8 cellular contexts compared by ENCODE assay signal in genomic region chr1:225454733-225455132, GRCh38. TPM values are rescaled to one million over a fixed set of nuclear protein-coding genes. Genes with fewer than 3 reads are reported as not detected.
DNase-seq lines count a peak whose midpoint lies in the region; ATAC-seq and TF ChIP-seq lines count a peak whose summit lies in the region.

No MANE protein-coding gene starts in this region.

- H3K4ac ChIP-seq in mesenchymal stem cell (ENCODE audit: low read depth in 1 of 2, low read length in 2 of 2): no peak overlapping the region

- H3F3A ChIP-seq in PC-3 (ENCODE audit: low read length, unreplicated experiment): peaks cover 4% of the 10 kb centered on the region

- H3K4me3 Mint-ChIP-seq in WTC11: no peak overlapping the region

- H3K4me1 ChIP-seq in PC-3 (ENCODE audit: insufficient read depth, low read length): peaks cover 59% of the 10 kb centered on the region
- H3K4me1 ChIP-seq in adipocyte (ENCODE audit: control insufficient read depth, insufficient read depth, low read length): peaks cover 18% of the 10 kb centered on the region
- H3K4me1 ChIP-seq in mesenchymal stem cell (ENCODE audit: control insufficient read depth, insufficient read depth, low read depth, low read length): peaks cover 16% of the 10 kb centered on the region
- peaks cover 38% of the 10 kb centered on the region for H3K4me1 ChIP-seq in stomach smooth muscle (ENCODE audit: control insufficient read depth, insufficient read depth, low read length)

- H3K79me1 ChIP-seq in mesenchymal stem cell (replicated peaks; ENCODE audit: low read length, poor library complexity, severe bottlenecking): no peaks in the 10 kb centered on the region

- H3K36me3 ChIP-seq in PC-3 (ENCODE audit: low read depth, low read length) (no peaks in the 10 kb centered on the region), adipocyte (ENCODE audit: control insufficient read depth, insufficient read depth, low read length, severe bottlenecking) (no peaks in the 10 kb centered on the region), mesenchymal stem cell (ENCODE audit: control insufficient read depth in 1 of 2, insufficient read depth in 2 of 2, low read depth in 1 of 2, low read length in 2 of 2) (no peaks in the 10 kb centered on the region), stomach smooth muscle (ENCODE audit: control insufficient read depth in 2 of 2, insufficient read depth in 2 of 2, low read length in 2 of 2) (no peaks in the 10 kb centered on the region)

- DNase-seq in NCI-H748 (lab: John Stamatoyannopoulos, UW; ENCODE audit: unreplicated experiment) (peak; percentile 47), NCI-H748 treated with DMSO at 0.1 percent for 48 hours (lab: John Stamatoyannopoulos, UW) (no peak), PC-3 (peak; percentile 96), adipocyte (ENCODE audit: low read depth) (peak; percentile 79), mesenchymal stem cell (peak; percentile 91), WTC11 (ENCODE audit: low spot score) (no peak)
- no peak for DNase-seq in effector CD4-positive, alpha-beta T cell

- H3K27me3 ChIP-seq in PC-3 (ENCODE audit: low read length): no peaks in the 10 kb centered on the region
- H3K27me3 ChIP-seq in adipocyte (replicated peaks; ENCODE audit: control insufficient read depth, insufficient read depth, low read length): no peaks in the 10 kb centered on the region
- peaks cover 0 to 5% of the 10 kb centered on the region in 2 experiments for H3K27me3 ChIP-seq in mesenchymal stem cell (ENCODE audit: control insufficient read depth in 1 of 2, insufficient read depth in 1 of 2, low read length in 2 of 2)
- no peaks in the 10 kb centered on the region for H3K27me3 ChIP-seq in stomach smooth muscle (ENCODE audit: control insufficient read depth in 1 of 2, insufficient read depth in 2 of 2, low read length in 2 of 2)

- H4K91ac ChIP-seq in mesenchymal stem cell (ENCODE audit: low read length): no peak overlapping the region

- H3K27ac Mint-ChIP-seq in WTC11: no peak overlapping the region

- no peak overlapping the region for H2BK120ac ChIP-seq in mesenchymal stem cell (ENCODE audit: low read depth, low read length)

- no peak overlapping the region for H2BK5ac ChIP-seq in mesenchymal stem cell (ENCODE audit: low read depth, low read length, poor library complexity, severe bottlenecking)

- H3K79me2 ChIP-seq in PC-3 (ENCODE audit: low read length): no peaks in the 10 kb centered on the region

- H2AFZ ChIP-seq in PC-3 (ENCODE audit: low read length) (no peak overlapping the region), mesenchymal stem cell (ENCODE audit: low read depth, low read length) (no peak overlapping the region)

- H3K27me3 Mint-ChIP-seq in WTC11 (ENCODE audit: low read depth): no peaks in the 10 kb centered on the region

- intact Hi-C loops in PC-3 (cut with micrococcal nuclease): no loop called here

- H3K9me3 Mint-ChIP-seq in WTC11: peaks cover 14% of the 10 kb centered on the region

- H3K4me3 ChIP-seq in PC-3 (ENCODE audit: low read length): peak overlapping the region; percentile 48
- H3K4me3 ChIP-seq in adipocyte (ENCODE audit: low read length): no peak overlapping the region
- no peak overlapping the region for H3K4me3 ChIP-seq in mesenchymal stem cell (ENCODE audit: insufficient read depth in 1 of 2, low read depth in 1 of 2, low read length in 2 of 2)
- peak overlapping the region in 1 of 2 donors; percentile 44 for H3K4me3 ChIP-seq in stomach smooth muscle (ENCODE audit: low read length in 2 of 2)

- CTCF ChIA-PET in PC-3 (lab: Charles Lee): no interaction called here
- CTCF ChIA-PET in WTC11 (lab: Charles Lee): interaction anchor here (0.9 to 1.1 kb wide), 2 partner anchors 13 to 322 kb away, joined by 3 read pairs; no protein-coding TSS in a partner anchor

- TSS peak; percentile 41 for BruUV-seq in PC-3 (replicated peaks; lab: Mats Ljungman, UMichigan)

- H3K9me3 ChIP-seq in PC-3 (ENCODE audit: low read length) (no peaks in the 10 kb centered on the region), adipocyte (ENCODE audit: control insufficient read depth, low read length) (no peaks in the 10 kb centered on the region), mesenchymal stem cell (ENCODE audit: control insufficient read depth, low read length) (no peaks in the 10 kb centered on the region), stomach smooth muscle (ENCODE audit: control insufficient read depth in 2 of 2, low read length in 2 of 2) (no peaks in the 10 kb centered on the region)

- H3K9me2 ChIP-seq in PC-3 (replicated peaks; ENCODE audit: low read length): no peaks in the 10 kb centered on the region

- no peak overlapping the region for H4K8ac ChIP-seq in mesenchymal stem cell (ENCODE audit: low read length)

- H2BK12ac ChIP-seq in mesenchymal stem cell (ENCODE audit: low read length in 2 of 2): no peak overlapping the region

- H4K20me1 ChIP-seq in PC-3 (ENCODE audit: low read length): no peaks in the 10 kb centered on the region

- H3K23ac ChIP-seq in mesenchymal stem cell (ENCODE audit: low read length in 2 of 2): no peak overlapping the region

- ATAC-seq in PC-3: peak; percentile 89
- no peak for ATAC-seq in WTC11

- POLR2A ChIA-PET in PC-3 (lab: Charles Lee; ENCODE audit: unreplicated experiment) (no interaction called here), WTC11 (lab: Charles Lee) (interaction anchor here (0.7 kb wide), 1 partner anchor 14 kb away, joined by 3 read pairs; no protein-coding TSS in a partner anchor)

- H3K27ac ChIP-seq in PC-3 (ENCODE audit: low read length): peak overlapping the region; percentile 94
- H3K27ac ChIP-seq in mesenchymal stem cell (ENCODE audit: low read length, poor library complexity, severe bottlenecking): no peak overlapping the region
- peak overlapping the region; percentile 100 for H3K27ac ChIP-seq in stomach smooth muscle (ENCODE audit: low read length)

- H3K18ac ChIP-seq in mesenchymal stem cell (ENCODE audit: low read depth in 1 of 2, low read length in 2 of 2): no peak overlapping the region

- WGBS in mesenchymal stem cell: 8% methylated on average over 5 of the region's 5 CpGs

- H3K4me1 Mint-ChIP-seq in WTC11: no peaks in the 10 kb centered on the region

- H3K9ac ChIP-seq in PC-3 (ENCODE audit: low read length) (peak overlapping the region; percentile 66), adipocyte (ENCODE audit: low read length) (no peak overlapping the region), mesenchymal stem cell (ENCODE audit: low read length) (no peak overlapping the region), stomach smooth muscle (ENCODE audit: low read length in 2 of 2) (peak overlapping the region; percentile 8 to 47)

- peak overlapping the region; percentile 80 for H3K4me2 ChIP-seq in PC-3 (ENCODE audit: low read length)
- H3K4me2 ChIP-seq in mesenchymal stem cell (ENCODE audit: low read length, poor library complexity, severe bottlenecking): no peak overlapping the region

- no peak overlapping the region for H3K14ac ChIP-seq in mesenchymal stem cell (ENCODE audit: low read length in 2 of 2)

- no peak for TF ChIP-seq CTCF in PC-3 (conservative IDR thresholded peaks at IDR 0.05; ENCODE audit: low read depth, low read length)
- no peak for TF ChIP-seq CTCF in WTC11 (IDR thresholded peaks at IDR 0.05)

- 0 out of 2 replicates have a peak, but pooled peaks cover 6% of the 10 kb centered on the region for H3K36me3 Mint-ChIP-seq in WTC11

- no peak overlapping the region for H2AK5ac ChIP-seq in mesenchymal stem cell (ENCODE audit: low read length, severe bottlenecking)

- H2BK15ac ChIP-seq in mesenchymal stem cell (ENCODE audit: low read depth, poor library complexity, severe bottlenecking): no peak overlapping the region

TF ChIP-seq in WTC11, 78 proteins besides CTCF, POLR2A, EP300 and RAD21 (continues in another document):
- no peak for TF ChIP-seq HMGA2 (CRISPR knock-in tag; IDR thresholded peaks at IDR 0.05)
- no peak for TF ChIP-seq ZNF416 (CRISPR knock-in tag; IDR thresholded peaks at IDR 0.05)
- TF ChIP-seq, protein P1, sequence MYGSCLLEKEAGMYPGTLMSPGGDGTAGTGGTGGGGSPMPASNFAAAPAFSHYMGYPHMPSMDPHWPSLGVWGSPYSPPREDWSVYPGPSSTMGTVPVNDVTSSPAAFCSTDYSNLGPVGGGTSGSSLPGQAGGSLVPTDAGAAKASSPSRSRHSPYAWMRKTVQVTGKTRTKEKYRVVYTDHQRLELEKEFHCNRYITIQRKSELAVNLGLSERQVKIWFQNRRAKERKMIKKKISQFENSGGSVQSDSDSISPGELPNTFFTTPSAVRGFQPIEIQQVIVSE (CRISPR knock-in tag; IDR thresholded peaks at IDR 0.05; ENCODE audit: borderline replicate concordance): no peak
- TF ChIP-seq, protein P2, sequence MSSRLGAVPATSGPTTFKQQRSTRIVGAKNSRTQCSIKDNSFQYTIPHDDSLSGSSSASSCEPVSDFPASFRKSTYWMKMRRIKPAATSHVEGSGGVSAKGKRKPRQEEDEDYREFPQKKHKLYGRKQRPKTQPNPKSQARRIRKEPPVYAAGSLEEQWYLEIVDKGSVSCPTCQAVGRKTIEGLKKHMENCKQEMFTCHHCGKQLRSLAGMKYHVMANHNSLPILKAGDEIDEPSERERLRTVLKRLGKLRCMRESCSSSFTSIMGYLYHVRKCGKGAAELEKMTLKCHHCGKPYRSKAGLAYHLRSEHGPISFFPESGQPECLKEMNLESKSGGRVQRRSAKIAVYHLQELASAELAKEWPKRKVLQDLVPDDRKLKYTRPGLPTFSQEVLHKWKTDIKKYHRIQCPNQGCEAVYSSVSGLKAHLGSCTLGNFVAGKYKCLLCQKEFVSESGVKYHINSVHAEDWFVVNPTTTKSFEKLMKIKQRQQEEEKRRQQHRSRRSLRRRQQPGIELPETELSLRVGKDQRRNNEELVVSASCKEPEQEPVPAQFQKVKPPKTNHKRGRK (CRISPR knock-in tag; IDR thresholded peaks at IDR 0.05; ENCODE audit: borderline replicate concordance): no peak
- no peak for TF ChIP-seq ZBTB43 (CRISPR knock-in tag; IDR thresholded peaks at IDR 0.05)
- no peak for TF ChIP-seq ZNF121 (CRISPR knock-in tag; IDR thresholded peaks at IDR 0.05)
- TF ChIP-seq EMX1 (CRISPR knock-in tag; IDR thresholded peaks at IDR 0.05): no peak

RNA-seq across cellular contexts. Expression of gene LBR, which starts 26.9 kb away (rescaled TPM):
- total RNA-seq in PC-3 (2014; rRNA removed) (35.1 and 42.0 TPM in 2 replicates), WTC11 (2021) (63.8 to 86.0 TPM (median 66.0 TPM) in 3 replicates)
- polyA plus RNA-seq in mesenchymal stem cell (2013, experiment 1 of 2): 30.8 TPM
- 30.9 TPM for polyA plus RNA-seq in mesenchymal stem cell (2013, experiment 2 of 2)

Comparison
In these comparisons a context has a peak if more than half of its experiments do, and no peak if none do; other contexts are left out.
1. DNase-seq: peak in NCI-H748 (single experiment), PC-3 (single experiment), adipocyte (single experiment) and mesenchymal stem cell (single experiment); none in NCI-H748 treated with DMSO at 0.1 percent for 48 hours (single experiment), WTC11 (single experiment) and effector CD4-positive, alpha-beta T cell (single experiment).
2. H3K9ac ChIP-seq: peak in PC-3 (single experiment) and stomach smooth muscle (2 of 2); none in adipocyte (single experiment) and mesenchymal stem cell (single experiment).